ENCODE assay signal across 9 cellular contexts in the genomic region with DNA sequence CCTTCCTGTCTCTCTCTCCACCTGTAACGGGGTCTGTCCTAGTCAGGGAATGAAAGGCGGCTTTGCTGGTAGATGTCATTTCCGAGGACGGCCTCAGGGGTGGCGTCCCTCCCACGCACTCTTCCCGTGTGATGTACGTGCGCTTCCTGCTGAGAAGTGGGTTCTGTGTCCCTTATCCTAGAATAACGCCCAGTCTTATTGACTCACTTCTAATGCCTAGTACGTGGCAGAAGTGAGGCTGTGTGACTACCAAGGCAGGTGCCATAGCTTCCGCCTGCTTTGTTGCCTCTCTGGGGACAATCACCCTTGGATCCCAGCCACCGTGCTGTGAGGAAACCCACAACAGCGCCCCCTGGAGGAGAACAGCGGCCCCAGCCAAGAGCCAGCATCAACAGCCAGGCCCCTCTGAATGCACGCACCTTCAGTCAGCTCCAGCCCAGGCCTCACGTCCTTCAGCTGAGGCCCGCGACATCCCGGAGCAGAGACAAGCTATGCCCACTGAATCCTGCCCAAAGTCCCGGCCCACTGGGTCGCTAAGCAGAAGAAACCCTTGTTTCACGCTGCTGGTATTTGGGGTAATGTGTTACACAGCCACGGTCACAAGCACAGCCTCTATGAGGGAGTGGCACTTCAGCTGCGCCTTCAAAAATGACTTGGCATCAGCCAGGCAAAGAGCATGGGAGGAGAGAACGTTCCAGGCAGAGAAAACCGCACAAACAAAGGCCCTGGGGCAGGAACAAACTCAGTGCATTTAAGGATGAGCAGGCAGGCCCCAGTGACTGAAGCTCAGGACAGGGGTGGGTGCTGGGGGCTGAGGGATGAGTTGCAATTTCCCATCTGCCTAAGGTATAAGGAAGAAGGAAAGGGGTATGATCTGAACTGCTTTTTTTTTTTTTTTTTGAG.
DNase-seq lines count a peak whose midpoint lies in the region; ATAC-seq and TF ChIP-seq lines count a peak whose summit lies in the region.
"Had no signal": no experiment of that assay in that cellular context is flagged by ENCODE, and none has a peak within 500 bp of the region (broad histone marks: within the 10 kb centered on the region; RNA-seq: fewer than 3 reads in every experiment).

No MANE protein-coding gene starts in this region.

- H3K4me3 ChIP-seq in Panc1 (ENCODE audit: low read depth in 2 of 2, low read length in 2 of 2) (no peak overlapping the region), left ventricle myocardium inferior (no peak overlapping the region)

- H3K4me1 Mint-ChIP-seq in activated T-helper 1 cell treated with anti-CD3 and anti-CD28 coated beads, Interleukin-12 subunit alpha, Interleukin-12 subunit beta, Interleukin-2, Interleukin-4 antibody, amounts not matched to agents 30 ng/mL and 10 ng/mL and 1 ng/mL, durations not matched to agents 14 hours and 24 hours and 36 hours (ENCODE audit: low read depth) = no peaks in the 10 kb centered on the region

- H3K27me3 Mint-ChIP-seq in activated T-helper 1 cell treated with anti-CD3 and anti-CD28 coated beads, Interleukin-12 subunit alpha, Interleukin-12 subunit beta, Interleukin-2, Interleukin-4 antibody, amounts not matched to agents 30 ng/mL and 10 ng/mL and 1 ng/mL, durations not matched to agents 14 hours and 24 hours and 36 hours (ENCODE audit: insufficient read depth) = peaks cover 4% of the 10 kb centered on the region

- DNase-seq in NCI-H524 (lab: John Stamatoyannopoulos, UW) (peak; percentile 8 to 27), NCI-H524 treated with DMSO at 0.1 percent for 48 hours (lab: John Stamatoyannopoulos, UW) (no peak), Panc1 (ENCODE audit: low read depth, low spot score) (no peak), left ventricle myocardium inferior (peak; percentile 21)
- peak; percentile 12 for DNase-seq in activated T-helper 1 cell treated with anti-CD3 and anti-CD28 coated beads, Interleukin-12 subunit alpha, Interleukin-12 subunit beta, Interleukin-2, Interleukin-4 antibody, amounts not matched to agents 30 ng/mL and 10 ng/mL and 1 ng/mL, durations not matched to agents 14 hours and 24 hours and 36 hours (ENCODE audit: low spot score)
- DNase-seq in stimulated activated CD4-positive, alpha-beta T cell treated with anti-CD3 and anti-CD28 coated beads, Interleukin-1b, Interleukin-23, amount 100 ng/mL, for 48 hours = peak; percentile 72

- no peak overlapping the region for H3K4me3 Mint-ChIP-seq in activated T-helper 1 cell treated with anti-CD3 and anti-CD28 coated beads, Interleukin-12 subunit alpha, Interleukin-12 subunit beta, Interleukin-2, Interleukin-4 antibody, amounts not matched to agents 30 ng/mL and 10 ng/mL and 1 ng/mL, durations not matched to agents 14 hours and 24 hours and 36 hours
- H3K4me3 Mint-ChIP-seq: dendritic cell treated with granulocyte-macrophage colony-stimulating factor and Interleukin-4, amounts not matched to agents 40 ng/mL and 50 ng/mL, for 4 days had no signal

- POLR2A ChIA-PET in Panc1 (lab: Charles Lee) = no interaction called here

- peak; percentile 85 for TF ChIP-seq CTCF in Panc1 (IDR thresholded peaks at IDR 0.05)
- TF ChIP-seq CTCF in left ventricle myocardium inferior (IDR thresholded peaks at IDR 0.05; ENCODE audit: borderline replicate concordance) = peak; percentile 49

- BruUV-seq in Panc1 (replicated peaks; lab: Mats Ljungman, UMichigan) = no TSS peak

- in situ Hi-C loops in Panc1 (cut with HindIII; ENCODE audit: low pct_unique_long_range_greater_than_20kb, low sequenced_read_pairs) = no loop called here

- H3K4me1 ChIP-seq in Panc1 (ENCODE audit: control insufficient read depth, insufficient read depth, low read length) (no peaks in the 10 kb centered on the region), left ventricle myocardium inferior (no peaks in the 10 kb centered on the region)

- H3K27ac ChIP-seq in Panc1 (ENCODE audit: low read length) (no peak overlapping the region), left ventricle myocardium inferior (replicated peaks) (no peak overlapping the region)

- H3K9me3 ChIP-seq in Panc1 (ENCODE audit: control insufficient read depth, insufficient read depth, low read depth, low read length) (no peaks in the 10 kb centered on the region), left ventricle myocardium inferior (replicated peaks) (no peaks in the 10 kb centered on the region)

- no peaks in the 10 kb centered on the region for H3K36me3 Mint-ChIP-seq in activated T-helper 1 cell treated with anti-CD3 and anti-CD28 coated beads, Interleukin-12 subunit alpha, Interleukin-12 subunit beta, Interleukin-2, Interleukin-4 antibody, amounts not matched to agents 30 ng/mL and 10 ng/mL and 1 ng/mL, durations not matched to agents 14 hours and 24 hours and 36 hours (ENCODE audit: low read depth)

- H3K9me3 Mint-ChIP-seq in activated T-helper 1 cell treated with anti-CD3 and anti-CD28 coated beads, Interleukin-12 subunit alpha, Interleukin-12 subunit beta, Interleukin-2, Interleukin-4 antibody, amounts not matched to agents 30 ng/mL and 10 ng/mL and 1 ng/mL, durations not matched to agents 14 hours and 24 hours and 36 hours = no peaks in the 10 kb centered on the region
- H3K9me3 Mint-ChIP-seq: dendritic cell treated with granulocyte-macrophage colony-stimulating factor and Interleukin-4, amounts not matched to agents 40 ng/mL and 50 ng/mL, for 4 days had no signal

- H3K36me3 ChIP-seq in Panc1 (ENCODE audit: control insufficient read depth, insufficient read depth, low read length) = no peaks in the 10 kb centered on the region
- H3K36me3 ChIP-seq in left ventricle myocardium inferior = no peaks in the 10 kb centered on the region

- CTCF ChIA-PET in Panc1 (lab: Charles Lee) = interaction anchor here (0.7 to 1.0 kb wide), 2 partner anchors 331 to 341 kb away, joined by 3 to 5 read pairs; no protein-coding TSS in a partner anchor

- H3K27me3 ChIP-seq in Panc1 (ENCODE audit: control insufficient read depth, insufficient read depth, low read length) (no peaks in the 10 kb centered on the region), left ventricle myocardium inferior (ENCODE audit: low read depth) (peaks cover 11% of the 10 kb centered on the region)

- ATAC-seq in Panc1 = peak; percentile 76
- ATAC-seq in HG02571 (IDR thresholded peaks at IDR 0.05; ENCODE audit: unreplicated experiment) = no peak
- ATAC-seq in GM18858 (IDR thresholded peaks at IDR 0.05; ENCODE audit: unreplicated experiment) = no peak

- H3K27ac Mint-ChIP-seq in activated T-helper 1 cell treated with anti-CD3 and anti-CD28 coated beads, Interleukin-12 subunit alpha, Interleukin-12 subunit beta, Interleukin-2, Interleukin-4 antibody, amounts not matched to agents 30 ng/mL and 10 ng/mL and 1 ng/mL, durations not matched to agents 14 hours and 24 hours and 36 hours = no peak overlapping the region
- H3K27ac Mint-ChIP-seq: dendritic cell treated with granulocyte-macrophage colony-stimulating factor and Interleukin-4, amounts not matched to agents 40 ng/mL and 50 ng/mL, for 4 days had no signal

- intact Hi-C loops in Panc1 (cut with micrococcal nuclease; ENCODE audit: unreplicated experiment) = no loop called here
- intact Hi-C loops in activated T-helper 1 cell treated with anti-CD3 and anti-CD28 coated beads, Interleukin-12 subunit alpha, Interleukin-12 subunit beta, Interleukin-2, Interleukin-4 antibody, amounts not matched to agents 30 ng/mL and 10 ng/mL and 1 ng/mL, durations not matched to agents 14 hours and 24 hours and 36 hours (cut with micrococcal nuclease) = no loop called here
- intact Hi-C loops in left ventricle myocardium inferior (cut with micrococcal nuclease) = no loop called here

Comparison
In these comparisons a context has a peak if more than half of its experiments do, and no peak if none do; other contexts are left out.
1. DNase-seq: peak in NCI-H524 (2 of 2), activated T-helper 1 cell treated with anti-CD3 and anti-CD28 coated beads, Interleukin-12 subunit alpha, Interleukin-12 subunit beta, Interleukin-2, Interleukin-4 antibody, amounts not matched to agents 30 ng/mL and 10 ng/mL and 1 ng/mL, durations not matched to agents 14 hours and 24 hours and 36 hours (single experiment), left ventricle myocardium inferior (single experiment) and stimulated activated CD4-positive, alpha-beta T cell treated with anti-CD3 and anti-CD28 coated beads, Interleukin-1b, Interleukin-23, amount 100 ng/mL, for 48 hours (single experiment); none in NCI-H524 treated with DMSO at 0.1 percent for 48 hours (single experiment) and Panc1 (single experiment).